Comparison of ENCODE assay signal across 20 cellular contexts in genomic region chr2:172578054-172578453, GRCh38.
"Had no signal": no experiment of that assay in that cellular context is flagged by ENCODE, and none has a peak within 500 bp of the region (broad histone marks: within the 10 kb centered on the region; RNA-seq: fewer than 3 reads in every experiment).

No MANE protein-coding gene starts in this region.

- H3K27ac Mint-ChIP-seq: activated T-helper 2 cell treated with anti-CD3 and anti-CD28 coated beads, Interferon-gamma antibody, Interleukin-2, Interleukin-4, amounts not matched to agents 10 μg/mL and 5 μg/mL and 100 μg/mL, durations not matched to agents 14 hours and 24 hours and 36 hours; dendritic cell treated with granulocyte-macrophage colony-stimulating factor and Interleukin-4, amounts not matched to agents 40 ng/mL and 50 ng/mL, for 4 days; naive thymus-derived CD4-positive, alpha-beta T cell; stimulated activated naive B cell treated with anti-CD40 and anti-IgM and Interleukin-4, amounts not matched to agents 10 μg/mL and 1 μg/mL and 100 μg/mL, for 72 hours; T-cell had no signal

- H3K27ac ChIP-seq: gastroesophageal sphincter, left lung, neutrophil, tibial artery, uterus had no signal

- H3K4me3 ChIP-seq: gastroesophageal sphincter, left lung, mucosa of descending colon, tibial artery, uterus had no signal

- H3K4me3 Mint-ChIP-seq: dendritic cell treated with granulocyte-macrophage colony-stimulating factor and Interleukin-4, amounts not matched to agents 40 ng/mL and 50 ng/mL, for 4 days; stimulated activated naive B cell treated with anti-CD40 and anti-IgM and Interleukin-4, amounts not matched to agents 10 μg/mL and 1 μg/mL and 100 μg/mL, for 72 hours; T-cell had no signal

- DNase-seq: activated naive CD4-positive, alpha-beta T cell treated with anti-CD3 and anti-CD28 coated beads, Interleukin-2, amount 50 U/mL, for 16 hours; activated T-cell treated with anti-CD3 and anti-CD28 coated beads for 4 hours; amniotic stem cell; cerebellar nuclear complex; effector memory CD4-positive, alpha-beta T cell; left lung; mucosa of descending colon; naive thymus-derived CD4-positive, alpha-beta T cell; retina; stimulated activated CD4-positive, alpha-beta T cell treated with anti-CD3 and anti-CD28 coated beads, Interleukin-2, amount 100 ng/mL, for 48 hours; stimulated activated naive B cell treated with anti-CD40 and anti-IgM and Interleukin-4, amounts not matched to agents 10 μg/mL and 1 μg/mL and 100 μg/mL, for 72 hours; T-cell; T1000; tibial artery; uterus had no signal

- H3K27me3 Mint-ChIP-seq: dendritic cell treated with granulocyte-macrophage colony-stimulating factor and Interleukin-4, amounts not matched to agents 40 ng/mL and 50 ng/mL, for 4 days; naive thymus-derived CD4-positive, alpha-beta T cell; stimulated activated naive B cell treated with anti-CD40 and anti-IgM and Interleukin-4, amounts not matched to agents 10 μg/mL and 1 μg/mL and 100 μg/mL, for 72 hours; T-cell had no signal

- H3K4me1 ChIP-seq: gastroesophageal sphincter, left lung, tibial artery, uterus had no signal

- H3K27me3 ChIP-seq: gastroesophageal sphincter, left lung, neutrophil, tibial artery, uterus had no signal

- ATAC-seq: activated CD4-positive, CD25-positive, alpha-beta regulatory T cell treated with anti-CD3 and anti-CD28 coated beads, Interleukin-2, amount 50 U/mL, for 24 hours; gastroesophageal sphincter; left lung; mucosa of descending colon; naive thymus-derived CD4-positive, alpha-beta T cell; stimulated activated naive B cell treated with anti-CD40 and anti-IgM and Interleukin-4, amounts not matched to agents 10 μg/mL and 1 μg/mL and 100 μg/mL, for 72 hours; T-cell had no signal
